ENCODE assay signal across 25 cellular contexts in genomic region chr17:66782866-66783265, GRCh38. TPM values are rescaled to one million over a fixed set of nuclear protein-coding genes. Genes with fewer than 3 reads are reported as not detected.
"Had no signal": no experiment of that assay in that cellular context is flagged by ENCODE, and none has a peak within 500 bp of the region (broad histone marks: within the 10 kb centered on the region; RNA-seq: fewer than 3 reads in every experiment).

No MANE protein-coding gene starts in this region.

- H3K9me3 ChIP-seq: breast epithelium, heart right ventricle had no signal

- H3K27ac ChIP-seq: breast epithelium, heart right ventricle had no signal

- H3K36me3 Mint-ChIP-seq: memory B cell; stimulated activated naive B cell treated with anti-CD40 and anti-IgM and Interleukin-4, amounts not matched to agents 10 μg/mL and 1 μg/mL and 100 μg/mL, for 72 hours had no signal

- H3K36me3 ChIP-seq: breast epithelium had no signal

- DNase-seq: activated CD4-positive, alpha-beta memory T cell treated with anti-CD3 and anti-CD28 coated beads for 36 hours; activated CD4-positive, alpha-beta T cell treated with anti-CD3 and anti-CD28 coated beads for 4 hours; activated CD4-positive, CD25-positive, alpha-beta regulatory T cell; activated naive CD4-positive, alpha-beta T cell treated with Interleukin-2 at 50 U/mL for 16 hours; activated naive CD8-positive, alpha-beta T cell treated with anti-CD3 and anti-CD28 coated beads for 36 hours; activated T-cell treated with anti-CD3 and anti-CD28 coated beads, Interleukin-2, amount 50 U/mL, for 48 hours; cerebellar nuclear complex; effector CD4-positive, alpha-beta T cell; erythroblast; foreskin fibroblast; heart right ventricle; islet precursor cell; left cardiac atrium; nucleus accumbens; posterior cingulate gyrus; stimulated activated CD4-positive, alpha-beta T cell treated with anti-CD3 and anti-CD28 coated beads, Interleukin-15, amount 100 ng/mL, for 24 hours; stimulated activated naive B cell treated with anti-CD40 and anti-IgM and Interleukin-4, amounts not matched to agents 10 μg/mL and 1 μg/mL and 100 μg/mL, for 72 hours; T-helper 9 cell; trophoblast cell had no signal

- ATAC-seq: heart right ventricle; left cardiac atrium; sciatic nerve; stimulated activated naive B cell treated with anti-CD40 and anti-IgM and Interleukin-4, amounts not matched to agents 10 μg/mL and 1 μg/mL and 100 μg/mL, for 72 hours had no signal

- H3K4me1 Mint-ChIP-seq: activated naive CD8-positive, alpha-beta T cell treated with anti-CD3 and anti-CD28 coated beads for 36 hours; memory B cell had no signal

- H3K4me3 Mint-ChIP-seq: activated CD4-positive, alpha-beta memory T cell treated with anti-CD3 and anti-CD28 coated beads for 36 hours; activated naive CD8-positive, alpha-beta T cell treated with anti-CD3 and anti-CD28 coated beads for 36 hours; memory B cell; nephron; stimulated activated naive B cell treated with anti-CD40 and anti-IgM and Interleukin-4, amounts not matched to agents 10 μg/mL and 1 μg/mL and 100 μg/mL, for 72 hours had no signal

- H3K9me3 Mint-ChIP-seq: activated CD4-positive, alpha-beta memory T cell treated with anti-CD3 and anti-CD28 coated beads for 36 hours; activated naive CD8-positive, alpha-beta T cell treated with anti-CD3 and anti-CD28 coated beads for 36 hours; memory B cell; nephron; stimulated activated naive B cell treated with anti-CD40 and anti-IgM and Interleukin-4, amounts not matched to agents 10 μg/mL and 1 μg/mL and 100 μg/mL, for 72 hours had no signal

- H3K27me3 ChIP-seq: breast epithelium, heart right ventricle had no signal

- H3K4me3 ChIP-seq: breast epithelium, heart right ventricle, smooth muscle cell had no signal

- H3K27ac Mint-ChIP-seq: activated CD4-positive, alpha-beta memory T cell treated with anti-CD3 and anti-CD28 coated beads for 36 hours; activated naive CD8-positive, alpha-beta T cell treated with anti-CD3 and anti-CD28 coated beads for 36 hours; memory B cell; nephron; stimulated activated naive B cell treated with anti-CD40 and anti-IgM and Interleukin-4, amounts not matched to agents 10 μg/mL and 1 μg/mL and 100 μg/mL, for 72 hours had no signal

RNA-seq across cellular contexts. Expression of gene CACNG5, which starts 52.1 kb away (rescaled TPM):
- polyA plus RNA-seq: fibroblast of lung, heart right ventricle, smooth muscle cell had no signal
